1 cellular context compared by ENCODE assay signal in genomic region chr7:136136906-136137305, GRCh38.
TF ChIP-seq lines count a peak whose summit lies in the region.

No MANE protein-coding gene starts in this region.

TF ChIP-seq in GM23338, 12 proteins besides CTCF, POLR2A, EP300 and RAD21 (continued from another document):
- TF ChIP-seq ZNF462 (CRISPR knock-in tag; IDR thresholded peaks at IDR 0.05) = no peak
- no peak for TF ChIP-seq JUNB (IDR thresholded peaks at IDR 0.05; ENCODE audit: unreplicated experiment)
- no peak for TF ChIP-seq STAT1 (IDR thresholded peaks at IDR 0.05; ENCODE audit: unreplicated experiment)
- no peak for TF ChIP-seq ZNF114 (CRISPR knock-in tag; IDR thresholded peaks at IDR 0.05)
- TF ChIP-seq REST (IDR thresholded peaks at IDR 0.05; ENCODE audit: unreplicated experiment) = no peak
